ENCODE assay signal across 9 cellular contexts in genomic region chr1:64242895-64243756, GRCh38.
DNase-seq lines count a peak whose midpoint lies in the region; ATAC-seq and TF ChIP-seq lines count a peak whose summit lies in the region.
"Had no signal": no experiment of that assay in that cellular context is flagged by ENCODE, and none has a peak within 500 bp of the region (broad histone marks: within the 10 kb centered on the region; RNA-seq: fewer than 3 reads in every experiment).

No MANE protein-coding gene starts in this region.

- H3K27me3 Mint-ChIP-seq in T-helper 1 cell treated with Interleukin-12 subunit alpha and Interleukin-12 subunit beta and Interleukin-4 antibody, amounts not matched to agents 30 μg/mL and 1 μg/mL, for 36 hours (ENCODE audit: low read depth) = peaks cover 8% of the 10 kb centered on the region

- ATAC-seq in HG03135 (IDR thresholded peaks at IDR 0.05; ENCODE audit: unreplicated experiment) (no peak), GM18498 (IDR thresholded peaks at IDR 0.05; ENCODE audit: unreplicated experiment) (no peak)

- H3K9me3 Mint-ChIP-seq in T-helper 1 cell treated with Interleukin-12 subunit alpha and Interleukin-12 subunit beta and Interleukin-4 antibody, amounts not matched to agents 30 μg/mL and 1 μg/mL, for 36 hours = no peaks in the 10 kb centered on the region
- H3K9me3 Mint-ChIP-seq: dendritic cell treated with granulocyte-macrophage colony-stimulating factor and Interleukin-4, amounts not matched to agents 40 ng/mL and 50 ng/mL, for 4 days had no signal

- DNase-seq in T-helper 1 cell (no peak), Kasumi-1 (lab: John Stamatoyannopoulos, UW) (peak; percentile 25 to 26), SKM-1 treated with dmso at 0.1 percent for 144 hours (lab: John Stamatoyannopoulos, UW; ENCODE audit: unreplicated experiment) (peak; percentile 40), fibroblast of pulmonary artery (ENCODE audit: low read depth) (peak; percentile 70), putamen (ENCODE audit: low spot score) (peak; percentile 31)

- peaks cover 7% of the 10 kb centered on the region for H3K4me1 Mint-ChIP-seq in T-helper 1 cell treated with Interleukin-12 subunit alpha and Interleukin-12 subunit beta and Interleukin-4 antibody, amounts not matched to agents 30 μg/mL and 1 μg/mL, for 36 hours (ENCODE audit: low read depth)

- peak; percentile 44 for TF ChIP-seq CTCF in fibroblast of pulmonary artery (IDR thresholded peaks at IDR 0.05; ENCODE audit: low read length, missing control alignments)

- H3K27ac Mint-ChIP-seq in T-helper 1 cell treated with Interleukin-12 subunit alpha and Interleukin-12 subunit beta and Interleukin-4 antibody, amounts not matched to agents 30 μg/mL and 1 μg/mL, for 36 hours = no peak overlapping the region
- H3K27ac Mint-ChIP-seq: dendritic cell treated with granulocyte-macrophage colony-stimulating factor and Interleukin-4, amounts not matched to agents 40 ng/mL and 50 ng/mL, for 4 days had no signal

- peak overlapping the region; percentile 33 for H3K4me3 Mint-ChIP-seq in T-helper 1 cell treated with Interleukin-12 subunit alpha and Interleukin-12 subunit beta and Interleukin-4 antibody, amounts not matched to agents 30 μg/mL and 1 μg/mL, for 36 hours
- H3K4me3 Mint-ChIP-seq: dendritic cell treated with granulocyte-macrophage colony-stimulating factor and Interleukin-4, amounts not matched to agents 40 ng/mL and 50 ng/mL, for 4 days had no signal

- H3K36me3 Mint-ChIP-seq in T-helper 1 cell treated with Interleukin-12 subunit alpha and Interleukin-12 subunit beta and Interleukin-4 antibody, amounts not matched to agents 30 μg/mL and 1 μg/mL, for 36 hours (ENCODE audit: low read depth) = no peaks in the 10 kb centered on the region

- no peak overlapping the region for H3K4me3 ChIP-seq in fibroblast of pulmonary artery (replicated peaks; ENCODE audit: low read depth, low read length)

Comparison
In these comparisons a context has a peak if more than half of its experiments do, and no peak if none do; other contexts are left out.
1. DNase-seq: peak in Kasumi-1 (2 of 2), SKM-1 treated with dmso at 0.1 percent for 144 hours (single experiment), fibroblast of pulmonary artery (single experiment) and putamen (single experiment); none in T-helper 1 cell (0 of 5).